9 cellular contexts compared by ENCODE assay signal in the genomic region with DNA sequence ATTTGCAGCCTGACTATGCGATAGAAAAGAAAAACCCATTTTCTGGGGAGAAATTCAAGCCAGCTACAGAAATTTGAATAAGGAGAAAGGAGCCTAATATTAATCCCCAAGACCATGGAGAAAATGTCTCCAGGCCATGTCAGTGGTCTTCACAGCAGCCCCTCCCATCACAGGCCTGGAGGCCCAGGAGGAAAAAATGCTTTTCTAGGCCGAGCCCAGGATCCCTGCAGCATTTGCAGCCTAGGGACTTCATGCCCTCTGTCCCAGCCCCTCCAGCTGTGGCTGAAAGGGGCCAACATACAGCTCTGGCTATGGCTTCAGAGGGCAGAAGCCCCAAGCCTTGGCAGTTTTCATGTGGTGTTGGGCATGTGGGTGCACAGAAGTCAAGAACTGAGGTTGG.
"Had no signal": no experiment of that assay in that cellular context is flagged by ENCODE, and none has a peak within 500 bp of the region (broad histone marks: within the 10 kb centered on the region; RNA-seq: fewer than 3 reads in every experiment).

No MANE protein-coding gene starts in this region.

- H3K4me3 ChIP-seq: GM23338, HAP-1 had no signal

- FAIRE-seq: H1, H54, HTR-8/SVneo had no signal

- H2AFZ ChIP-seq: GM23338 had no signal

- H3K9ac ChIP-seq: KMS-11 had no signal

- H3K9me3 ChIP-seq: HAP-1 had no signal

- H3K27ac ChIP-seq: KMS-11 had no signal

- H3K4me1 ChIP-seq: HAP-1 had no signal

- H3K36me3 ChIP-seq: HAP-1 had no signal

- ATAC-seq: GM23338, HCT116 had no signal

- H3K4me2 ChIP-seq: GM23338, KMS-11 had no signal

- DNase-seq: IMR-90, KBM-7 had no signal
